ENCODE assay signal across 8 cellular contexts in genomic region chr19:8334458-8335342, GRCh38. TPM values are rescaled to one million over a fixed set of nuclear protein-coding genes. Genes with fewer than 3 reads are reported as not detected.
DNase-seq lines count a peak whose midpoint lies in the region; ATAC-seq, FAIRE-seq and TF ChIP-seq lines count a peak whose summit lies in the region.

No MANE protein-coding gene starts in this region.

- H3K4me1 Mint-ChIP-seq in activated T-helper 2 cell treated with anti-CD3 and anti-CD28 coated beads, Interferon-gamma antibody, Interleukin-2, Interleukin-4, amounts not matched to agents 10 μg/mL and 5 μg/mL and 100 μg/mL, durations not matched to agents 14 hours and 24 hours and 36 hours (ENCODE audit: low read depth) = peaks cover 6% of the 10 kb centered on the region

- H3K27ac ChIP-seq in A549 (peak overlapping the region; percentile 89 to 95), iPS DF 6.9 (ENCODE audit: low read length) (no peak overlapping the region)

- H3K9me3 ChIP-seq in A549 = no peaks in the 10 kb centered on the region
- H3K9me3 ChIP-seq in iPS DF 6.9 (ENCODE audit: control insufficient read depth, insufficient read depth, low read length) = no peaks in the 10 kb centered on the region

- no peaks in the 10 kb centered on the region for H3K36me3 Mint-ChIP-seq in activated T-helper 2 cell treated with anti-CD3 and anti-CD28 coated beads, Interferon-gamma antibody, Interleukin-2, Interleukin-4, amounts not matched to agents 10 μg/mL and 5 μg/mL and 100 μg/mL, durations not matched to agents 14 hours and 24 hours and 36 hours (ENCODE audit: low read depth)

- WGBS in A549 (ENCODE audit: missing lambda C conversion rate) = 2% methylated on average over 12 of the region's 117 CpGs
- WGBS in iPS DF 6.9 (ENCODE audit: insufficient coverage, insufficient read length) = no CpG with 5 or more reads among the region's 117 CpGs

- intact Hi-C loops in activated T-helper 2 cell treated with anti-CD3 and anti-CD28 coated beads, Interferon-gamma antibody, Interleukin-2, Interleukin-4, amounts not matched to agents 10 μg/mL and 5 μg/mL and 100 μg/mL, durations not matched to agents 14 hours and 24 hours and 36 hours (cut with micrococcal nuclease) = no loop called here

- H3K4me1 ChIP-seq in A549 (peaks cover 7% of the 10 kb centered on the region; the same call in 2 of the 3 replicates), iPS DF 6.9 (ENCODE audit: control insufficient read depth, insufficient read depth, low read length) (peaks cover 1% of the 10 kb centered on the region; the same call in 1 of the 2 replicates)

- peak overlapping the region; percentile 56 for H3K4me3 ChIP-seq in A549
- peak overlapping the region; percentile 61 for H3K4me3 ChIP-seq in iPS DF 6.9 (ENCODE audit: low read length)

- TF ChIP-seq RAD21 in A549 (conservative IDR thresholded peaks at IDR 0.05 in 1 of 2, IDR thresholded peaks at IDR 0.05 in 1 of 2) = no peak

- FAIRE-seq in A549 (lab: Jason Lieb, UNC) = no peak

- DNase-seq in A549 (ENCODE audit: low read depth in 1 of 2, low spot score in 1 of 2) (peak; percentile 76 to 84), GM10266 (ENCODE audit: extremely low spot score) (peak; percentile 77), NCI-H2171 treated with DMSO at 0.1 percent for 48 hours (lab: John Stamatoyannopoulos, UW) (peak; percentile 54), iPS DF 6.9 (ENCODE audit: low read depth, low spot score) (no peak)
- peak; percentile 44 for DNase-seq in activated T-helper 2 cell treated with anti-CD3 and anti-CD28 coated beads, Interferon-gamma antibody, Interleukin-2, Interleukin-4, amounts not matched to agents 10 μg/mL and 5 μg/mL and 100 μg/mL, durations not matched to agents 14 hours and 24 hours and 36 hours (ENCODE audit: low spot score)
- peak; percentile 33 for DNase-seq in stimulated activated CD4-positive, alpha-beta T cell treated with anti-CD3 and anti-CD28 coated beads, Interleukin-1b, Interleukin-23, amount 100 ng/mL, for 48 hours

- CTCF ChIA-PET in A549 (lab: Yijun Ruan, JAX) = interaction anchor here (0.5 to 4.7 kb wide), 14 partner anchors 9 to 254 kb away, joined by 3 to 29 read pairs (median 6); partner anchors contain the start of genes ANGPTL4, KANK3 and MARCHF2

- POLR2A ChIA-PET in A549 (lab: Yijun Ruan, JAX) = interaction anchor here (0.7 to 2.9 kb wide), 7 partner anchors 8 to 179 kb away, joined by 3 to 20 read pairs (median 7); partner anchors contain the start of genes ANGPTL4, NDUFA7, RAB11B and RPS28

- peak overlapping the region; percentile 26 for H3K4me3 Mint-ChIP-seq in activated T-helper 2 cell treated with anti-CD3 and anti-CD28 coated beads, Interferon-gamma antibody, Interleukin-2, Interleukin-4, amounts not matched to agents 10 μg/mL and 5 μg/mL and 100 μg/mL, durations not matched to agents 14 hours and 24 hours and 36 hours (ENCODE audit: low read depth)

- peaks cover 15% of the 10 kb centered on the region for H3K27me3 ChIP-seq in iPS DF 6.9 (ENCODE audit: control insufficient read depth, insufficient read depth, low read length)

- TF ChIP-seq CTCF in A549 (IDR thresholded peaks at IDR 0.05) (no peak), GM10266 (IDR thresholded peaks at IDR 0.05; ENCODE audit: control insufficient read depth, insufficient read depth, low read depth, missing control alignments) (no peak)

- H3K9me3 Mint-ChIP-seq in activated T-helper 2 cell treated with anti-CD3 and anti-CD28 coated beads, Interferon-gamma antibody, Interleukin-2, Interleukin-4, amounts not matched to agents 10 μg/mL and 5 μg/mL and 100 μg/mL, durations not matched to agents 14 hours and 24 hours and 36 hours = no peaks in the 10 kb centered on the region

- peak; percentile 77 to 83 for ATAC-seq in A549
- no peak for ATAC-seq in HG02852 (IDR thresholded peaks at IDR 0.05; ENCODE audit: unreplicated experiment)
- ATAC-seq in GM18870 (IDR thresholded peaks at IDR 0.05; ENCODE audit: unreplicated experiment) = no peak

- no peak for TF ChIP-seq EP300 in A549 (IDR thresholded peaks at IDR 0.05)

- H3K36me3 ChIP-seq in iPS DF 6.9 (ENCODE audit: control insufficient read depth, insufficient read depth, low read length) = no peaks in the 10 kb centered on the region

- peaks cover 38% of the 10 kb centered on the region for H3K27me3 Mint-ChIP-seq in activated T-helper 2 cell treated with anti-CD3 and anti-CD28 coated beads, Interferon-gamma antibody, Interleukin-2, Interleukin-4, amounts not matched to agents 10 μg/mL and 5 μg/mL and 100 μg/mL, durations not matched to agents 14 hours and 24 hours and 36 hours (ENCODE audit: low read depth)

- TF ChIP-seq POLR2A in A549 (IDR thresholded peaks at IDR 0.05; ENCODE audit: low read length) = peak; percentile 30; the same call in 1 of the 2 replicates

- peak overlapping the region; percentile 95 for H3K4me2 ChIP-seq in A549

- no peak overlapping the region for H3K27ac Mint-ChIP-seq in activated T-helper 2 cell treated with anti-CD3 and anti-CD28 coated beads, Interferon-gamma antibody, Interleukin-2, Interleukin-4, amounts not matched to agents 10 μg/mL and 5 μg/mL and 100 μg/mL, durations not matched to agents 14 hours and 24 hours and 36 hours

TF ChIP-seq in A549, 52 proteins besides CTCF, POLR2A, EP300 and RAD21 (continues in another document):
- TF ChIP-seq RNF2 (IDR thresholded peaks at IDR 0.05; ENCODE audit: borderline replicate concordance, low read depth) = 0 out of 2 replicates have a peak, but pooled peaks have one; percentile 47
- TF ChIP-seq BHLHE40 (IDR thresholded peaks at IDR 0.05; ENCODE audit: low read depth, low read length) = no peak
- no peak for TF ChIP-seq MYC (IDR thresholded peaks at IDR 0.05; ENCODE audit: borderline replicate concordance, low read length)
- TF ChIP-seq ZNF302 (CRISPR knock-in tag; IDR thresholded peaks at IDR 0.05) = no peak
- TF ChIP-seq SMC3 (IDR thresholded peaks at IDR 0.05) = no peak
- no peak for TF ChIP-seq ZSCAN20 (CRISPR knock-in tag; IDR thresholded peaks at IDR 0.05)
- no peak for TF ChIP-seq MAZ (IDR thresholded peaks at IDR 0.05; ENCODE audit: borderline replicate concordance, low read depth, low read length)
- 0 out of 2 replicates have a peak, but pooled peaks have one; percentile 21 for TF ChIP-seq E2F6 (IDR thresholded peaks at IDR 0.05; ENCODE audit: borderline replicate concordance, low read depth)
- no peak for TF ChIP-seq NFE2L2 (conservative IDR thresholded peaks at IDR 0.05; ENCODE audit: low read length)

RNA-seq across cellular contexts. Expression of gene KANK3, which starts 8.4 kb away (rescaled TPM):
- polyA plus RNA-seq in A549 (2011; rRNA removed) (1.0 and 1.2 TPM in 2 replicates), A549 (2017; fragmentation: RNase III; extraction: RNeasy Plus Mini Kit Qiagen cat#74134 plus additional on column Dnase treatment) (1.5 to 1.6 TPM (median 1.5 TPM) in 3 replicates)
- polyA plus RNA-seq in A549 (2012; cell fraction: cytosol; rRNA removed) = 2.1 and 2.8 TPM in 2 replicates
- 4.1 and 5.7 TPM in 2 replicates for polyA plus RNA-seq in A549 (2012; cell fraction: nucleus; rRNA removed)
- 1.2 and 1.5 TPM in 2 replicates for polyA minus RNA-seq in A549 (2011; rRNA and poly(A)+ RNA removed)
- total RNA-seq in activated T-helper 2 cell treated with anti-CD3 and anti-CD28 coated beads, Interferon-gamma antibody, Interleukin-2, Interleukin-4, amounts not matched to agents 10 μg/mL and 5 μg/mL and 100 μg/mL, durations not matched to agents 14 hours and 24 hours and 36 hours = 0.89 and 1.7 TPM in 2 replicates

RNA-seq across cellular contexts. Expression of gene RPS28, which starts 13.4 kb away (rescaled TPM):
- 374 and 406 TPM in 2 replicates for polyA plus RNA-seq in A549 (2011; rRNA removed)
- 710 and 713 TPM in 2 replicates for polyA plus RNA-seq in A549 (2012; cell fraction: cytosol; rRNA removed)
- 369 and 438 TPM in 2 replicates for polyA plus RNA-seq in A549 (2012; cell fraction: nucleus; rRNA removed)
- polyA plus RNA-seq in A549 (2017; fragmentation: RNase III; extraction: RNeasy Plus Mini Kit Qiagen cat#74134 plus additional on column Dnase treatment) = 399 to 449 TPM (median 404 TPM) in 3 replicates
- polyA minus RNA-seq in A549 (2011; rRNA and poly(A)+ RNA removed) = 95.9 and 197 TPM in 2 replicates
- 1,945 and 1,967 TPM in 2 replicates for total RNA-seq in activated T-helper 2 cell treated with anti-CD3 and anti-CD28 coated beads, Interferon-gamma antibody, Interleukin-2, Interleukin-4, amounts not matched to agents 10 μg/mL and 5 μg/mL and 100 μg/mL, durations not matched to agents 14 hours and 24 hours and 36 hours

RNA-seq across cellular contexts. Expression of gene NDUFA7, which starts 13.5 kb away (rescaled TPM):
- polyA plus RNA-seq in A549 (2011; rRNA removed) (29.7 and 44.5 TPM in 2 replicates), A549 (2017; fragmentation: RNase III; extraction: RNeasy Plus Mini Kit Qiagen cat#74134 plus additional on column Dnase treatment) (29.0 to 44.0 TPM (median 40.2 TPM) in 3 replicates)
- 88.3 and 93.3 TPM in 2 replicates for polyA plus RNA-seq in A549 (2012; cell fraction: cytosol; rRNA removed)
- polyA plus RNA-seq in A549 (2012; cell fraction: nucleus; rRNA removed) = 74.6 and 91.8 TPM in 2 replicates
- polyA minus RNA-seq in A549 (2011; rRNA and poly(A)+ RNA removed) = 35.1 and 58.5 TPM in 2 replicates
- total RNA-seq in activated T-helper 2 cell treated with anti-CD3 and anti-CD28 coated beads, Interferon-gamma antibody, Interleukin-2, Interleukin-4, amounts not matched to agents 10 μg/mL and 5 μg/mL and 100 μg/mL, durations not matched to agents 14 hours and 24 hours and 36 hours = 48.6 and 54.5 TPM in 2 replicates

RNA-seq across cellular contexts. Expression of gene CD320, which starts 26.5 kb away (rescaled TPM):
- polyA plus RNA-seq in A549 (2011; rRNA removed) (27.4 and 28.8 TPM in 2 replicates), A549 (2017; fragmentation: RNase III; extraction: RNeasy Plus Mini Kit Qiagen cat#74134 plus additional on column Dnase treatment) (51.9 to 54.2 TPM (median 54.1 TPM) in 3 replicates)
- 130 and 158 TPM in 2 replicates for polyA plus RNA-seq in A549 (2012; cell fraction: cytosol; rRNA removed)
- 175 and 229 TPM in 2 replicates for polyA plus RNA-seq in A549 (2012; cell fraction: nucleus; rRNA removed)
- polyA minus RNA-seq in A549 (2011; rRNA and poly(A)+ RNA removed) = 11.4 and 16.0 TPM in 2 replicates
- total RNA-seq in activated T-helper 2 cell treated with anti-CD3 and anti-CD28 coated beads, Interferon-gamma antibody, Interleukin-2, Interleukin-4, amounts not matched to agents 10 μg/mL and 5 μg/mL and 100 μg/mL, durations not matched to agents 14 hours and 24 hours and 36 hours = 90.0 and 90.2 TPM in 2 replicates

RNA-seq across cellular contexts. Expression of gene ANGPTL4, which starts 29.3 kb away (rescaled TPM):
- polyA plus RNA-seq in A549 (2011; rRNA removed) (30.8 and 32.6 TPM in 2 replicates), A549 (2017; fragmentation: RNase III; extraction: RNeasy Plus Mini Kit Qiagen cat#74134 plus additional on column Dnase treatment) (12.3 to 18.1 TPM (median 15.1 TPM) in 3 replicates)
- polyA plus RNA-seq in A549 (2012; cell fraction: cytosol; rRNA removed) = 48.7 and 67.4 TPM in 2 replicates
- polyA plus RNA-seq in A549 (2012; cell fraction: nucleus; rRNA removed) = 203 and 238 TPM in 2 replicates
- polyA minus RNA-seq in A549 (2011; rRNA and poly(A)+ RNA removed) = 15.6 and 19.4 TPM in 2 replicates
- 7.1 and 7.4 TPM in 2 replicates for total RNA-seq in activated T-helper 2 cell treated with anti-CD3 and anti-CD28 coated beads, Interferon-gamma antibody, Interleukin-2, Interleukin-4, amounts not matched to agents 10 μg/mL and 5 μg/mL and 100 μg/mL, durations not matched to agents 14 hours and 24 hours and 36 hours

Comparison
In these comparisons a context has a peak if more than half of its experiments do, and no peak if none do; other contexts are left out.
1. ATAC-seq: peak in A549 (2 of 2); none in HG02852 (single experiment) and GM18870 (single experiment).